In the genomic region with DNA sequence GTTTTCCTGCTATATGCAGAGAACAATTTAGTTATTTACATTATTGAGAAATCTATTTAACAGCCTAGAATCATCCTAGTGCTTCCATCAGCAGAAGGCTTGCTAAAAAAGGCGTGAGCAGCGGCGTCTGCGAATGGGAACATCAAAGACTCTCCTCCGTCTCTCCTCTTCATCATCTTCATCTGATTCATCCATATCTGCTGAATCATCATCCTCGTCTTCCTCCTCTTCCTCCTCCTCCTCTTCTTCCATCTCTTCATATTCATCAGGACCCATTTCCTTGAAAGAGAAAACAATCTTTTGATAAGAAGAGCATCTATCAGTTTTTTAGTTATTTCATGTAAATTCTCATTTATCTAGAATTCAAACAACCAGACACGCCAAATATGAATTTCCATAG, we compare ENCODE assay signal across 14 cellular contexts. TPM values are rescaled to one million over a fixed set of nuclear protein-coding genes. Genes with fewer than 3 reads are reported as not detected.
DNase-seq lines count a peak whose midpoint lies in the region; ATAC-seq, FAIRE-seq and TF ChIP-seq lines count a peak whose summit lies in the region.
"Had no signal": no experiment of that assay in that cellular context is flagged by ENCODE, and none has a peak within 500 bp of the region (broad histone marks: within the 10 kb centered on the region; RNA-seq: fewer than 3 reads in every experiment).

No MANE protein-coding gene starts in this region.

- no peak overlapping the region for H3K9ac ChIP-seq in HepG2 (ENCODE audit: insufficient read depth, low read depth, low read length)
- H3K9ac ChIP-seq: KMS-11 had no signal

- no peak overlapping the region for H2AFZ ChIP-seq in HepG2 (ENCODE audit: low read length)
- H2AFZ ChIP-seq: GM23338 had no signal

- no peak for TF ChIP-seq POLR2A in HepG2 (IDR thresholded peaks at IDR 0.05; ENCODE audit: insufficient read depth in 1 of 2, low read depth in 2 of 2, low read length in 2 of 2)
- no peak for TF ChIP-seq POLR2A in right lobe of liver (IDR thresholded peaks at IDR 0.05)

- no peak overlapping the region for H3K4me2 ChIP-seq in HepG2 (ENCODE audit: low read depth, low read length)
- H3K4me2 ChIP-seq: GM23338, KMS-11 had no signal

- H3K9me3 ChIP-seq in HepG2 (ENCODE audit: low read length) (no peaks in the 10 kb centered on the region), right lobe of liver (no peaks in the 10 kb centered on the region), HEK293 (ENCODE audit: control insufficient read depth, insufficient read depth, low read depth, low read length) (no peaks in the 10 kb centered on the region), Panc1 (ENCODE audit: control insufficient read depth, insufficient read depth, low read depth, low read length) (no peaks in the 10 kb centered on the region)
- H3K9me3 ChIP-seq: BE2C had no signal

- CTCF ChIA-PET in HepG2 (lab: Yijun Ruan, JAX; ENCODE audit: low intra/inter-chr PET ratio, low total read pairs), result interaction anchor here (1.2 to 1.4 kb wide), 3 partner anchors 26 to 380 kb away, joined by 3 to 5 read pairs (median 4); no protein-coding TSS in a partner anchor
- CTCF ChIA-PET in HEK293 (lab: Yijun Ruan, JAX), result interaction anchor here (0.7 to 2.5 kb wide), 24 partner anchors 10 to 589 kb away, joined by 3 to 40 read pairs (median 4); a partner anchor contains a TSS
- CTCF ChIA-PET in Panc1 (lab: Charles Lee), result interaction anchor here (0.6 to 1.6 kb wide), 9 partner anchors 25 to 198 kb away, joined by 3 to 18 read pairs (median 3); a partner anchor contains a TSS

- BruUV-seq in HepG2 (replicated peaks; lab: Mats Ljungman, UMichigan) (no TSS peak), Panc1 (replicated peaks; lab: Mats Ljungman, UMichigan) (TSS peak; percentile 47)

- no peak for TF ChIP-seq RAD21 in HepG2 (CRISPR knock-in tag; IDR thresholded peaks at IDR 0.05)

- no peak overlapping the region for H3K27ac ChIP-seq in HepG2 (ENCODE audit: extremely low read length, insufficient read depth, low read length)
- no peak overlapping the region for H3K27ac ChIP-seq in right lobe of liver
- no peak overlapping the region for H3K27ac ChIP-seq in HEK293 (ENCODE audit: extremely low read depth, low read depth, low read length)
- H3K27ac ChIP-seq in Panc1 (ENCODE audit: low read length), result peak overlapping the region; percentile 32; the same call in 1 of the 2 replicates
- H3K27ac ChIP-seq: C4-2B, KMS-11 had no signal

- no peaks in the 10 kb centered on the region for H4K20me1 ChIP-seq in HepG2 (ENCODE audit: insufficient read depth, low read length)

- WGBS in HepG2 (ENCODE audit: low lambda C conversion rate), result 95% methylated on average over 7 of the region's 7 CpGs
- WGBS in right lobe of liver (ENCODE audit: insufficient coverage, low coverage, low lambda C conversion rate, missing lambda C conversion rate), result 85% methylated on average over 7 of the region's 7 CpGs

- no peaks in the 10 kb centered on the region for H3K27me3 ChIP-seq in HepG2 (ENCODE audit: control insufficient read depth in 1 of 2, insufficient read depth in 2 of 2, low read length in 2 of 2)
- no peaks in the 10 kb centered on the region for H3K27me3 ChIP-seq in right lobe of liver
- no peaks in the 10 kb centered on the region for H3K27me3 ChIP-seq in Panc1 (ENCODE audit: control insufficient read depth, insufficient read depth, low read length)
- H3K27me3 ChIP-seq: BE2C had no signal

- in situ Hi-C loops in HepG2 (cut with HindIII; ENCODE audit: extremely low pct_ligation_motif_present, low pct_unique_long_range_greater_than_20kb) (no loop called here), Panc1 (cut with HindIII; ENCODE audit: low pct_unique_long_range_greater_than_20kb, low sequenced_read_pairs) (no loop called here)

- TF ChIP-seq CTCF in HepG2 (CRISPR knock-in tag; IDR thresholded peaks at IDR 0.05), result no peak
- TF ChIP-seq CTCF in right lobe of liver (IDR thresholded peaks at IDR 0.05), result no peak
- TF ChIP-seq CTCF in HEK293 (tag by site-specific recombination; IDR thresholded peaks at IDR 0.05), result no peak
- no peak for TF ChIP-seq CTCF in Panc1 (IDR thresholded peaks at IDR 0.05)
- TF ChIP-seq CTCF in foreskin fibroblast (IDR thresholded peaks at IDR 0.05; ENCODE audit: low read depth, low read length), result no peak

- no peak for FAIRE-seq in HepG2 (lab: Jason Lieb, UNC)

- ATAC-seq in HepG2 (no peak), right lobe of liver (no peak), Panc1 (no peak), SK-N-SH treated with all-trans-retinoic acid at 6 μM for 48 hours (no peak)
- ATAC-seq: GM23338 had no signal

- H3K4me3 ChIP-seq in HepG2 (replicated peaks in 1 of 3; ENCODE audit: insufficient read depth in 1 of 3, low read depth in 2 of 3, low read length in 3 of 3) (no peak overlapping the region), right lobe of liver (no peak overlapping the region), HEK293 (ENCODE audit: low read depth, low read length) (no peak overlapping the region), Panc1 (ENCODE audit: low read depth in 2 of 2, low read length in 2 of 2) (no peak overlapping the region), foreskin fibroblast (ENCODE audit: low read depth in 1 of 2, low read length in 2 of 2) (no peak overlapping the region)
- H3K4me3 ChIP-seq: GM23338 had no signal

- H3K79me2 ChIP-seq in HepG2 (ENCODE audit: insufficient read depth, low read length), result no peaks in the 10 kb centered on the region

- H3K36me3 ChIP-seq in HepG2 (replicated peaks in 1 of 2; ENCODE audit: control insufficient read depth in 1 of 2, insufficient read depth in 2 of 2, low read length in 2 of 2), result peaks cover 0 to 3% of the 10 kb centered on the region in 2 experiments; a peak in 1 of 5 replicates
- H3K36me3 ChIP-seq in right lobe of liver, result peaks cover 0 to 7% (median 2%) of the 10 kb centered on the region in 4 donors
- H3K36me3 ChIP-seq in HEK293 (ENCODE audit: control insufficient read depth in 2 of 2, insufficient read depth in 1 of 2, low read length in 2 of 2), result peaks cover 4 to 16% of the 10 kb centered on the region in 2 experiments; a peak in 1 of 3 replicates
- H3K36me3 ChIP-seq in Panc1 (ENCODE audit: control insufficient read depth, insufficient read depth, low read length), result no peaks in the 10 kb centered on the region; the same call in 1 of the 2 replicates
- H3K36me3 ChIP-seq: BE2C had no signal

- intact Hi-C loops in HepG2 (cut with micrococcal nuclease; ENCODE audit: unreplicated experiment), result loop anchor here (1.0 kb wide), 2 partner anchors 26 to 199 kb away; no protein-coding TSS in a partner anchor
- intact Hi-C loops in right lobe of liver (cut with DNase I), result no loop called here
- intact Hi-C loops in Panc1 (cut with micrococcal nuclease; ENCODE audit: unreplicated experiment), result loop anchor here (5.0 kb wide), 1 partner anchor 380 kb away; no protein-coding TSS in a partner anchor

- TF ChIP-seq EP300 in HepG2 (IDR thresholded peaks at IDR 0.05; ENCODE audit: low read depth in 2 of 2, low read length in 2 of 2) (no peak), HepG2 (CRISPR knock-in tag; IDR thresholded peaks at IDR 0.05; ENCODE audit: borderline replicate concordance) (no peak)

- peaks cover 32% of the 10 kb centered on the region for H3K4me1 ChIP-seq in HepG2 (ENCODE audit: insufficient read depth, low read length)
- H3K4me1 ChIP-seq in right lobe of liver, result peaks cover 0 to 12% (median 5%) of the 10 kb centered on the region in 4 donors
- H3K4me1 ChIP-seq in HEK293 (ENCODE audit: control insufficient read depth, insufficient read depth, low read length), result no peaks in the 10 kb centered on the region
- peaks cover 20% of the 10 kb centered on the region for H3K4me1 ChIP-seq in Panc1 (ENCODE audit: control insufficient read depth, insufficient read depth, low read length)
- H3K4me1 ChIP-seq: BE2C had no signal

- DNase-seq in HepG2 (ENCODE audit: low spot score) (no peak), right lobe of liver (no peak), Panc1 (ENCODE audit: low read depth, low spot score) (no peak), foreskin fibroblast (no peak)
- no peak for DNase-seq in activated CD4-positive, alpha-beta T cell treated with anti-CD3 and anti-CD28 coated beads, Interleukin-2, amount 50 U/mL, for 1 hour
- DNase-seq: BE2C, H9 had no signal

- POLR2A ChIA-PET in HepG2 (lab: Yijun Ruan, JAX) (interaction anchor here (1.1 to 1.2 kb wide), 2 partner anchors 40 to 42 kb away, joined by 4 read pairs; no protein-coding TSS in a partner anchor), HEK293 (lab: Yijun Ruan, JAX) (interaction anchor here (1.0 to 1.1 kb wide), 2 partner anchors 20 to 40 kb away, joined by 3 to 6 read pairs; a partner anchor contains a TSS), Panc1 (lab: Charles Lee) (interaction anchor here (0.6 kb wide), 1 partner anchor 61 kb away, joined by 3 read pairs; no protein-coding TSS in a partner anchor)

RNA-seq across cellular contexts. Expression of a gene that starts 5.6 kb away (rescaled TPM):
- 184 and 289 TPM in 2 replicates for total RNA-seq in HepG2 (2016; rRNA removed; fragmentation: Illumina TruSeq; extraction: Trizol)
- 17.9 and 18.3 TPM in 2 replicates for total RNA-seq in HepG2 (2016; cell fraction: cytosol; rRNA removed; fragmentation: Illumina TruSeq; extraction: Trizol; ENCODE audit: low read depth)
- total RNA-seq in HepG2 (2016; cell fraction: insoluble cytoplasmic fraction; rRNA removed; fragmentation: Illumina TruSeq; extraction: Trizol), result 187 and 287 TPM in 2 replicates
- 57.6 and 59.8 TPM in 2 replicates for total RNA-seq in HepG2 (2016; cell fraction: membrane; rRNA removed; fragmentation: Illumina TruSeq; extraction: Trizol)
- 207 and 235 TPM in 2 replicates for total RNA-seq in HepG2 (2016; cell fraction: nucleus; rRNA removed; fragmentation: Illumina TruSeq; extraction: Trizol)
- polyA plus RNA-seq in HepG2 (2011; rRNA removed), result 127 and 132 TPM in 2 replicates
- 79.2 and 136 TPM in 2 replicates for polyA plus RNA-seq in HepG2 (2011; cell fraction: cytosol; rRNA removed)
- polyA plus RNA-seq in HepG2 (2011; cell fraction: nucleus; rRNA removed), result 35.8 and 50.3 TPM in 2 replicates
- 99.3 and 122 TPM in 2 replicates for polyA plus RNA-seq in HepG2 (2012)
- 34.0 and 44.2 TPM in 2 replicates for polyA plus RNA-seq in HepG2 (2016; cell fraction: cytosol; fragmentation: Illumina TruSeq; extraction: Trizol; ENCODE audit: low read depth)
- polyA plus RNA-seq in HepG2 (2016; cell fraction: insoluble cytoplasmic fraction; fragmentation: Illumina TruSeq; extraction: Trizol; ENCODE audit: low read depth), result 136 and 153 TPM in 2 replicates
- polyA plus RNA-seq in HepG2 (2016; cell fraction: membrane; fragmentation: Illumina TruSeq; extraction: Trizol; ENCODE audit: low read depth), result 35.5 and 37.5 TPM in 2 replicates
- 257 and 263 TPM in 2 replicates for polyA plus RNA-seq in HepG2 (2016; cell fraction: nucleus; fragmentation: Illumina TruSeq; extraction: Trizol; ENCODE audit: insufficient read depth, low read depth)
- polyA minus RNA-seq in HepG2 (2011; rRNA and poly(A)+ RNA removed; ENCODE audit: low replicate concordance), result 118 and 499 TPM in 2 replicates
- polyA minus RNA-seq in HepG2 (2011; cell fraction: cytosol; rRNA and poly(A)+ RNA removed), result 42.6 and 62.0 TPM in 2 replicates
- 31.4 and 43.6 TPM in 2 replicates for polyA minus RNA-seq in HepG2 (2011; cell fraction: nucleus; rRNA and poly(A)+ RNA removed)
- total RNA-seq in right lobe of liver, result 100 to 1,000 TPM; 145 to 314 (median 197) TPM
- total RNA-seq in Panc1 (2021; ENCODE audit: unreplicated experiment), result 736 TPM
- polyA plus RNA-seq in Panc1 (2012; ENCODE audit: insufficient read length), result 456 TPM

RNA-seq across cellular contexts. Expression of a gene that starts 32.5 kb away (rescaled TPM):
- total RNA-seq in HepG2 (2016; rRNA removed; fragmentation: Illumina TruSeq; extraction: Trizol) (27.6 and 45.5 TPM in 2 replicates), right lobe of liver (10 to 100 TPM; 18.3 to 28.7 (median 20.8) TPM), Panc1 (2021; ENCODE audit: unreplicated experiment) (22.3 TPM)
- 1.4 and 1.6 TPM in 2 replicates for total RNA-seq in HepG2 (2016; cell fraction: cytosol; rRNA removed; fragmentation: Illumina TruSeq; extraction: Trizol; ENCODE audit: low read depth)
- 30.3 and 40.5 TPM in 2 replicates for total RNA-seq in HepG2 (2016; cell fraction: insoluble cytoplasmic fraction; rRNA removed; fragmentation: Illumina TruSeq; extraction: Trizol)
- total RNA-seq in HepG2 (2016; cell fraction: membrane; rRNA removed; fragmentation: Illumina TruSeq; extraction: Trizol), result 3.8 and 4.9 TPM in 2 replicates
- total RNA-seq in HepG2 (2016; cell fraction: nucleus; rRNA removed; fragmentation: Illumina TruSeq; extraction: Trizol), result 22.6 and 23.6 TPM in 2 replicates
- polyA plus RNA-seq in HepG2 (2011; rRNA removed), result 19.3 and 20.4 TPM in 2 replicates
- polyA plus RNA-seq in HepG2 (2011; cell fraction: cytosol; rRNA removed), result 9.9 and 15.0 TPM in 2 replicates
- polyA plus RNA-seq in HepG2 (2011; cell fraction: nucleus; rRNA removed), result 11.9 and 12.7 TPM in 2 replicates
- polyA plus RNA-seq in HepG2 (2012), result 12.8 and 16.4 TPM in 2 replicates
- 0.72 and 0.78 TPM in 2 replicates for polyA plus RNA-seq in HepG2 (2016; cell fraction: cytosol; fragmentation: Illumina TruSeq; extraction: Trizol; ENCODE audit: low read depth)
- 27.2 and 30.5 TPM in 2 replicates for polyA plus RNA-seq in HepG2 (2016; cell fraction: insoluble cytoplasmic fraction; fragmentation: Illumina TruSeq; extraction: Trizol; ENCODE audit: low read depth)
- 2.1 and 2.7 TPM in 2 replicates for polyA plus RNA-seq in HepG2 (2016; cell fraction: membrane; fragmentation: Illumina TruSeq; extraction: Trizol; ENCODE audit: low read depth)
- 17.1 and 19.7 TPM in 2 replicates for polyA plus RNA-seq in HepG2 (2016; cell fraction: nucleus; fragmentation: Illumina TruSeq; extraction: Trizol; ENCODE audit: insufficient read depth, low read depth)
- 10.8 and 29.9 TPM in 2 replicates for polyA minus RNA-seq in HepG2 (2011; rRNA and poly(A)+ RNA removed; ENCODE audit: low replicate concordance)
- 13.7 and 15.9 TPM in 2 replicates for polyA minus RNA-seq in HepG2 (2011; cell fraction: cytosol; rRNA and poly(A)+ RNA removed)
- 24.5 and 33.8 TPM in 2 replicates for polyA minus RNA-seq in HepG2 (2011; cell fraction: nucleus; rRNA and poly(A)+ RNA removed)
- 15.2 TPM for polyA plus RNA-seq in Panc1 (2012; ENCODE audit: insufficient read length)

RNA-seq across cellular contexts. Expression of a gene that starts 41.2 kb away (rescaled TPM):
- total RNA-seq in HepG2 (2016; rRNA removed; fragmentation: Illumina TruSeq; extraction: Trizol) (0.35 TPM in 1 of 2 replicates, not detected in the other), right lobe of liver (not detected), Panc1 (2021; ENCODE audit: unreplicated experiment) (1.3 TPM)
- 0.71 TPM in 1 of 2 replicates, not detected in the other for total RNA-seq in HepG2 (2016; cell fraction: cytosol; rRNA removed; fragmentation: Illumina TruSeq; extraction: Trizol; ENCODE audit: low read depth)
- not detected in 2 replicates for total RNA-seq in HepG2 (2016; cell fraction: insoluble cytoplasmic fraction; rRNA removed; fragmentation: Illumina TruSeq; extraction: Trizol)
- total RNA-seq in HepG2 (2016; cell fraction: membrane; rRNA removed; fragmentation: Illumina TruSeq; extraction: Trizol), result 0.31 and 0.48 TPM in 2 replicates
- total RNA-seq in HepG2 (2016; cell fraction: nucleus; rRNA removed; fragmentation: Illumina TruSeq; extraction: Trizol), result not detected in 2 replicates
- polyA plus RNA-seq in HepG2 (2011; rRNA removed), result not detected in 2 replicates
- polyA plus RNA-seq in HepG2 (2011; cell fraction: cytosol; rRNA removed), result not detected in 2 replicates
- polyA plus RNA-seq in HepG2 (2011; cell fraction: nucleus; rRNA removed), result 0.19 TPM in 1 of 2 replicates, not detected in the other
- polyA plus RNA-seq in HepG2 (2012), result 0.24 TPM in 1 of 2 replicates, not detected in the other
- 0.69 and 0.77 TPM in 2 replicates for polyA plus RNA-seq in HepG2 (2016; cell fraction: cytosol; fragmentation: Illumina TruSeq; extraction: Trizol; ENCODE audit: low read depth)
- polyA plus RNA-seq in HepG2 (2016; cell fraction: insoluble cytoplasmic fraction; fragmentation: Illumina TruSeq; extraction: Trizol; ENCODE audit: low read depth), result not detected in 2 replicates
- 0.62 and 1.2 TPM in 2 replicates for polyA plus RNA-seq in HepG2 (2016; cell fraction: membrane; fragmentation: Illumina TruSeq; extraction: Trizol; ENCODE audit: low read depth)
- not detected in 2 replicates for polyA plus RNA-seq in HepG2 (2016; cell fraction: nucleus; fragmentation: Illumina TruSeq; extraction: Trizol; ENCODE audit: insufficient read depth, low read depth)
- not detected in 2 replicates for polyA minus RNA-seq in HepG2 (2011; rRNA and poly(A)+ RNA removed; ENCODE audit: low replicate concordance)
- not detected in 2 replicates for polyA minus RNA-seq in HepG2 (2011; cell fraction: cytosol; rRNA and poly(A)+ RNA removed)
- polyA minus RNA-seq in HepG2 (2011; cell fraction: nucleus; rRNA and poly(A)+ RNA removed), result 1.3 TPM in 1 of 2 replicates, not detected in the other
- not detected for polyA plus RNA-seq in Panc1 (2012; ENCODE audit: insufficient read length)
- total RNA-seq: Daoy, GM23338, H9 had no signal
- polyA plus RNA-seq: AG04450, GM23338 had no signal

Comparison
In these comparisons a context has a peak if more than half of its experiments do, and no peak if none do; other contexts are left out.
1. intact Hi-C loops: an anchor here in HepG2 (1.0 kb wide) and Panc1 (5.0 kb wide); none called in right lobe of liver.